ENCODE assay signal across 22 cellular contexts in the genomic region with DNA sequence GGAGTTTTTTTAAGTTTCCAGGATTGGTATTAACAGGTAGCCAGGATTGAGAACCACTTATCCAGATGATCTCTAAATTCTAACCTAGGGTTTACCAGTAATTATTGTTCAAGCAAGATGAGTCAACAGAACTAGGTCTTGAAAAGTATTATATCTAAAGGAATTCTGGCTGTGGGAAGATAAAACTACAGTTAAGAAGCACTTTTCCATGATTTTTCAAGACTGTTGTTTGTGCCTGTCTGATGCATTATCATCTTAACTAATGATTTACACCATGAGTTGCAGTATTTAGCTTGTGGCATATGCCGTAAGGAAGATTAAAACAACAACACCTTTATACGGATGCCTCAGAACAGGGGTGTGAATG.
"Had no signal": no experiment of that assay in that cellular context is flagged by ENCODE, and none has a peak within 500 bp of the region (broad histone marks: within the 10 kb centered on the region; RNA-seq: fewer than 3 reads in every experiment).

No MANE protein-coding gene starts in this region.

- H3K4me3 Mint-ChIP-seq: activated T-cell treated with anti-CD3 and anti-CD28 coated beads, Interleukin-2, amount 50 U/mL, for 72 hours; immature natural killer cell; naive thymus-derived CD4-positive, alpha-beta T cell; neural progenitor cell had no signal

- H3K4me2 ChIP-seq: neural progenitor cell had no signal

- H3K4me1 ChIP-seq: ascending aorta, breast epithelium, gastroesophageal sphincter, neural progenitor cell, testis, upper lobe of right lung had no signal

- H3K4me1 Mint-ChIP-seq: immature natural killer cell; naive thymus-derived CD4-positive, alpha-beta T cell had no signal

- FAIRE-seq: small intestine had no signal

- DNase-seq: activated CD4-positive, alpha-beta T cell treated with anti-CD3 and anti-CD28 coated beads for 1 hour; activated CD8-positive, alpha-beta memory T cell treated with anti-CD3 and anti-CD28 coated beads for 24 hours; activated effector memory CD4-positive, alpha-beta T cell treated with anti-CD3 and anti-CD28 coated beads, Interleukin-2, amount 50 U/mL, for 16 hours; activated naive CD4-positive, alpha-beta T cell treated with anti-CD3 and anti-CD28 coated beads, Interleukin-2, amount 50 U/mL, for 16 hours; activated T-cell treated with anti-CD3 and anti-CD28 coated beads, Interleukin-2, amount 50 U/mL, for 72 hours; heart left ventricle; immature natural killer cell; left ventricle myocardium superior; mesendoderm; naive thymus-derived CD4-positive, alpha-beta T cell; ovary; right lobe of liver; small intestine; stimulated activated CD4-positive, alpha-beta T cell treated with anti-CD3 and anti-CD28 coated beads, Interleukin-4, amount 100 ng/mL, for 1 hour; testis; upper lobe of right lung had no signal

- H3K9ac ChIP-seq: neural progenitor cell had no signal

- H3K27me3 ChIP-seq: ascending aorta, breast epithelium, esophagus muscularis mucosa, gastroesophageal sphincter, heart left ventricle, neural progenitor cell, ovary, right lobe of liver, testis, upper lobe of right lung had no signal

- H3K36me3 Mint-ChIP-seq: immature natural killer cell; naive thymus-derived CD4-positive, alpha-beta T cell; neural progenitor cell had no signal

- ATAC-seq: activated T-cell treated with anti-CD3 and anti-CD28 coated beads, Interleukin-2, amount 50 U/mL, for 72 hours; gastroesophageal sphincter; heart left ventricle; left ventricle myocardium superior; naive thymus-derived CD4-positive, alpha-beta T cell; right lobe of liver; upper lobe of right lung had no signal

- H3K4me3 ChIP-seq: ascending aorta, breast epithelium, coronary artery, esophagus muscularis mucosa, gastroesophageal sphincter, heart left ventricle, neural progenitor cell, ovary, right lobe of liver, testis, upper lobe of right lung had no signal

- H3K36me3 ChIP-seq: ascending aorta, breast epithelium, esophagus muscularis mucosa, gastroesophageal sphincter, heart left ventricle, neural progenitor cell, ovary, right lobe of liver, upper lobe of right lung had no signal

- H3K9me3 Mint-ChIP-seq: neural progenitor cell had no signal

- H3K27ac ChIP-seq: ascending aorta, breast epithelium, coronary artery, esophagus muscularis mucosa, gastroesophageal sphincter, heart left ventricle, neural progenitor cell, ovary, right lobe of liver, testis, upper lobe of right lung had no signal

- H2AFZ ChIP-seq: neural progenitor cell had no signal

- H3K9me3 ChIP-seq: ascending aorta, breast epithelium, esophagus muscularis mucosa, gastroesophageal sphincter, heart left ventricle, ovary, right lobe of liver, testis, upper lobe of right lung had no signal

- H3K27ac Mint-ChIP-seq: activated T-cell treated with anti-CD3 and anti-CD28 coated beads, Interleukin-2, amount 50 U/mL, for 72 hours; immature natural killer cell; naive thymus-derived CD4-positive, alpha-beta T cell; neural progenitor cell had no signal
